8 cellular contexts compared by ENCODE assay signal in the genomic region with DNA sequence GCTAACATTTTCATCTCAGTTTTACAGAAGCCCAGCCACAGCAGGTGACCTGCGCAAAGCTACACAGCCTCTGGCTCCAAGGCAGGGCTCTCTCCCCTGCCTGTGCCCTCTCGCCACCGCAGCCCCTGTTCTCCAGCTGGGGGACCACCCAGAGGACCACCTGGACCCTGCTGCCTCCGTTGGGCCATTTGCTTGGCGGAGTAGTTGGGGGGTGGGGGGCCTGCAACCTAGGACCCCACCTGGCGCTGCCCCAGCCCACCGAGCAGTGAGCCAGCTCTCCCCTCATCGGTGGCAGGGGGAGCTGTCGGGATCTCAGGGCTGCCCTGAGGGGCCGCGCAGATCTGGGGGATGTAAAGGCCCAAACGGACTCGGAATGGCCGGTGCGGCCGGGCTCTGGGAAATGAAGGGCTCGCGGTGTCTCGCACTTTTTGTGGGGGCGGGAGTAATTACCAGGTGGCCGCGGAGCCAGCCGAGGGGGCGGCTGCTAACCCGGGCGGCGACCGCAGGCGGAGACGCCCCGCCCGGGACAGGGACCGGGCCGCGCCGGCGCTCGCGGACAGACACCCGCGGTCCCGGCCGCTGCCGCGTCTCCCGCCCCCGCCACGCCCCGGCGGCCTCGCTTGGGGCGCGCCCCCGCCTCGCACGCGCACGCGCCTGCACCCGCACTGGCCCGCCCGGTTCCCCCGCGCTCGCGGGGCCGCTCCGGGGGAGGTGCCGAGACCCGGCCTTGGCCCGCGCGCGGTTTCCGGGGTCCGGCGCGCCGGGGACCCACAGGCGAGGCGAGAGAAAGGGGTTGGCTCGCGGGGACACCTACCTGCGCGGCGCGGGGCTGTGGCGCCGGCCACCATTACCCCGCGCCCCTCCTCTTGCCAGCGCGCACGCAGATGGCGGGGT. TPM values are rescaled to one million over a fixed set of nuclear protein-coding genes. Genes with fewer than 3 reads are reported as not detected.
DNase-seq lines count a peak whose midpoint lies in the region; ATAC-seq and TF ChIP-seq lines count a peak whose summit lies in the region.

No MANE protein-coding gene starts in this region.

- H3K36me3 Mint-ChIP-seq in CD8-positive, alpha-beta memory T cell, result peaks cover 0 to 3% (median 3%) of the 10 kb centered on the region in 3 donors
- H3K36me3 Mint-ChIP-seq in endodermal cell (ENCODE audit: low read depth), result no peaks in the 10 kb centered on the region

- ATAC-seq in HG02678 (IDR thresholded peaks at IDR 0.05; ENCODE audit: unreplicated experiment) (peak; percentile 34), aorta (ENCODE audit: low FRiP score) (peak; percentile 22), HG03175 (IDR thresholded peaks at IDR 0.05; ENCODE audit: unreplicated experiment) (no peak), GM18861 (IDR thresholded peaks at IDR 0.05; ENCODE audit: unreplicated experiment) (no peak)

- no peaks in the 10 kb centered on the region for H3K36me3 ChIP-seq in CD8-positive, alpha-beta memory T cell (ENCODE audit: insufficient read depth, low read length)
- no peaks in the 10 kb centered on the region for H3K36me3 ChIP-seq in endodermal cell (ENCODE audit: control insufficient read depth, insufficient read depth, low read length)
- H3K36me3 ChIP-seq in muscle layer of colon (ENCODE audit: insufficient read depth, low read length), result no peaks in the 10 kb centered on the region
- no peaks in the 10 kb centered on the region for H3K36me3 ChIP-seq in aorta (ENCODE audit: control insufficient read depth in 1 of 2, insufficient read depth in 2 of 2, low read length in 1 of 2)

- H3K4me3 ChIP-seq in CD8-positive, alpha-beta memory T cell (ENCODE audit: low read length), result peak overlapping the region; percentile 56
- H3K4me3 ChIP-seq in endodermal cell (ENCODE audit: low read length) (peak overlapping the region; percentile 73), muscle layer of colon (ENCODE audit: low read depth in 1 of 2, low read length in 2 of 2) (peak overlapping the region; percentile 53 to 61), aorta (ENCODE audit: low read length in 2 of 2) (peak overlapping the region; percentile 48 to 85)

- peak overlapping the region; percentile 84 to 97 (median 94) for H3K27ac Mint-ChIP-seq in CD8-positive, alpha-beta memory T cell
- H3K27ac Mint-ChIP-seq in endodermal cell, result no peak overlapping the region

- H3K4me1 ChIP-seq in CD8-positive, alpha-beta memory T cell (ENCODE audit: insufficient read depth, low read length), result peaks cover 69% of the 10 kb centered on the region
- H3K4me1 ChIP-seq in endodermal cell (ENCODE audit: control insufficient read depth, insufficient read depth, low read length) (peaks cover 5% of the 10 kb centered on the region), muscle layer of colon (ENCODE audit: insufficient read depth, low read length) (peaks cover 31% of the 10 kb centered on the region), aorta (ENCODE audit: control insufficient read depth in 1 of 2, insufficient read depth in 2 of 2, low read length in 2 of 2) (no peaks in the 10 kb centered on the region)

- H3K27me3 Mint-ChIP-seq in CD8-positive, alpha-beta memory T cell, result peaks cover 0 to 2% of the 10 kb centered on the region in 2 donors
- peaks cover 19% of the 10 kb centered on the region for H3K27me3 Mint-ChIP-seq in endodermal cell (ENCODE audit: insufficient read depth)

- H3K27ac ChIP-seq in CD8-positive, alpha-beta memory T cell (ENCODE audit: low read depth, low read length), result peak overlapping the region; percentile 65
- H3K27ac ChIP-seq in endodermal cell (ENCODE audit: low read depth, low read length) (no peak overlapping the region), muscle layer of colon (ENCODE audit: low read depth, low read length) (peak overlapping the region; percentile 48), aorta (ENCODE audit: low read depth in 1 of 2, low read length in 2 of 2) (no peak overlapping the region)

- CTCF ChIA-PET in CD8-positive, alpha-beta memory T cell (lab: Charles Lee), result interaction anchor here (1.0 to 3.8 kb wide), 6 partner anchors 10 to 76 kb away, joined by 3 to 19 read pairs (median 6); partner anchors contain the start of gene GPR68

- peak; percentile 70 for TF ChIP-seq CTCF in endodermal cell (conservative IDR thresholded peaks at IDR 0.05)

- H3K4me1 Mint-ChIP-seq in CD8-positive, alpha-beta memory T cell, result peaks cover 67 to 88% (median 86%) of the 10 kb centered on the region in 3 donors
- peaks cover 22% of the 10 kb centered on the region for H3K4me1 Mint-ChIP-seq in endodermal cell

- H3K9ac ChIP-seq in endodermal cell (ENCODE audit: extremely low read depth, low read length, poor library complexity, severe bottlenecking), result no peak overlapping the region
- H3K9ac ChIP-seq in muscle layer of colon (ENCODE audit: low read length), result no peak overlapping the region

- intact Hi-C loops in aorta (cut with DNase I), result no loop called here

- peak overlapping the region; percentile 77 to 91 (median 82) for H3K4me3 Mint-ChIP-seq in CD8-positive, alpha-beta memory T cell
- H3K4me3 Mint-ChIP-seq in endodermal cell, result peak overlapping the region; percentile 66

- H3K9me3 ChIP-seq in CD8-positive, alpha-beta memory T cell (ENCODE audit: low read length), result no peaks in the 10 kb centered on the region
- H3K9me3 ChIP-seq in endodermal cell (ENCODE audit: control insufficient read depth, low read length), result no peaks in the 10 kb centered on the region
- no peaks in the 10 kb centered on the region for H3K9me3 ChIP-seq in muscle layer of colon (ENCODE audit: low read length)
- H3K9me3 ChIP-seq in aorta (ENCODE audit: control insufficient read depth, low read length), result no peaks in the 10 kb centered on the region

- DNase-seq in CD8-positive, alpha-beta memory T cell, result peak; percentile 29 to 69 (median 54)
- DNase-seq in activated CD4-positive, CD25-positive, alpha-beta regulatory T cell treated with anti-CD3 and anti-CD28 coated beads, Interleukin-2, amount 50 U/mL, for 72 hours, result peak; percentile 67
- DNase-seq in endodermal cell, result peak; percentile 88
- DNase-seq in aorta, result peak in 1 of 2 donors; percentile 81

- no peaks in the 10 kb centered on the region for H3K27me3 ChIP-seq in CD8-positive, alpha-beta memory T cell (ENCODE audit: insufficient read depth, low read length, poor library complexity, severe bottlenecking)
- H3K27me3 ChIP-seq in endodermal cell (ENCODE audit: control insufficient read depth, insufficient read depth, low read length, poor library complexity, severe bottlenecking), result no peaks in the 10 kb centered on the region
- H3K27me3 ChIP-seq in muscle layer of colon (ENCODE audit: control insufficient read depth in 1 of 2, insufficient read depth in 2 of 2, low read length in 2 of 2), result no peaks in the 10 kb centered on the region
- H3K27me3 ChIP-seq in aorta (ENCODE audit: control insufficient read depth in 1 of 2, insufficient read depth in 2 of 2, low read length in 1 of 2), result no peaks in the 10 kb centered on the region

- no peaks in the 10 kb centered on the region for H3K9me3 Mint-ChIP-seq in CD8-positive, alpha-beta memory T cell
- no peaks in the 10 kb centered on the region for H3K9me3 Mint-ChIP-seq in endodermal cell

- WGBS in endodermal cell (ENCODE audit: insufficient coverage in 1 of 2, insufficient read length in 1 of 2), 2 experiments, result 2 to 6% methylated on average over 16 to 95 of the region's 95 CpGs
- WGBS in aorta, 2 donors, result 4 to 6% methylated on average over 54 to 95 of the region's 95 CpGs

- POLR2A ChIA-PET in CD8-positive, alpha-beta memory T cell (lab: Charles Lee), result interaction anchor here (0.6 to 3.7 kb wide), 8 partner anchors 8 to 25 kb away, joined by 3 to 29 read pairs (median 10); partner anchors contain the start of gene GPR68

RNA-seq across cellular contexts. Expression of gene GPR68, which starts 8.6 kb away (rescaled TPM):
- 10 to 100 TPM; 14.2 to 15.4 TPM for total RNA-seq in CD8-positive, alpha-beta memory T cell
- 22.7 TPM for polyA plus RNA-seq in CD8-positive, alpha-beta memory T cell
- total RNA-seq in endodermal cell, result under 1 TPM; 0.38 to 0.44 TPM
- polyA plus RNA-seq in endodermal cell (2013, experiment 1 of 2), result 0.57 TPM
- 0.58 TPM for polyA plus RNA-seq in endodermal cell (2013, experiment 2 of 2)
- total RNA-seq in aorta, result 1 to 10 TPM in 1 of 2 donors, under 1 TPM in 1; 0.84 to 6.3 TPM
- polyA plus RNA-seq in aorta, result under 1 TPM in 1 of 2 donors, not detected in 1; 0.10 TPM

Comparison
In these comparisons a context has a peak if more than half of its experiments do, and no peak if none do; other contexts are left out.
1. H3K27ac ChIP-seq: peak in CD8-positive, alpha-beta memory T cell (single experiment) and muscle layer of colon (single experiment); none in endodermal cell (single experiment) and aorta (0 of 2).
2. ATAC-seq: peak in HG02678 (single experiment) and aorta (single experiment); none in HG03175 (single experiment) and GM18861 (single experiment).
3. Peak in every context shown above with its lines, with median percentiles within 50 percentile points of each other: H3K4me3 ChIP-seq.